ENCODE assay signal across 23 cellular contexts in the genomic region with DNA sequence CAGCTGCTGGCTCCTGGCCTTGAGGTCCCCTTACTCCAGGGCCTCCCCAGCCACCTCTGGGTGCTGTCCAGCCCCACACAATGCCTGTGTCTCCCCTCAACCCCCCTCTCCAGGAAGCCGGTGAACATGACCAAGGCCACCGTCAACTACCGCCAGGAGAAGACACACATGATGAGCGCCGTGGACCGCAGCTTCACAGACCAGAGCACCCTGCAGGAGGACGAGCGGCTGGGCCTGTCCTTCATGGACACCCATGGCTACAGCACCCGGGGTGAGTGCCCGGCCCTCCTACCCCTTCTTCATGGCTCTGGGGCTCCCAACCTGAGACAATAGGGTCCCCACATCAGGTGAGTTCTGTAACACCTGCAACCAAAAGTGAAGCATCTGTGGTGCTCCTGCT. TPM values are rescaled to one million over a fixed set of nuclear protein-coding genes. Genes with fewer than 3 reads are reported as not detected.
DNase-seq lines count a peak whose midpoint lies in the region; ATAC-seq, FAIRE-seq and TF ChIP-seq lines count a peak whose summit lies in the region.
"Had no signal": no experiment of that assay in that cellular context is flagged by ENCODE, and none has a peak within 500 bp of the region (broad histone marks: within the 10 kb centered on the region; RNA-seq: fewer than 3 reads in every experiment).

No MANE protein-coding gene starts in this region.

- no peak overlapping the region for H3K4me3 Mint-ChIP-seq in chondrocyte (ENCODE audit: unreplicated experiment)
- H3K4me3 Mint-ChIP-seq: CD14-positive monocyte; CD4-positive, alpha-beta memory T cell; CD4-positive, CD25-positive, alpha-beta regulatory T cell; CD8-positive, alpha-beta memory T cell had no signal

- TF ChIP-seq CTCF in chondrocyte (IDR thresholded peaks at IDR 0.05): no peak
- no peak for TF ChIP-seq CTCF in osteoblast (IDR thresholded peaks at IDR 0.05; ENCODE audit: extremely low read depth, low read depth, low read length)
- no peak for TF ChIP-seq CTCF in mucosa of descending colon (IDR thresholded peaks at IDR 0.05)
- TF ChIP-seq CTCF in D721Med (IDR thresholded peaks at IDR 0.05; ENCODE audit: insufficient read depth, missing control alignments): no peak

- ATAC-seq in mucosa of descending colon: no peak

- H3K4me2 ChIP-seq in osteoblast (ENCODE audit: insufficient read depth, low read length): no peak overlapping the region
- H3K4me2 ChIP-seq: BLaER1 had no signal

- H2AFZ ChIP-seq in osteoblast (ENCODE audit: low read length): no peak overlapping the region

- H3K4me1 Mint-ChIP-seq in chondrocyte (ENCODE audit: low read depth): no peaks in the 10 kb centered on the region
- H3K4me1 Mint-ChIP-seq: CD4-positive, alpha-beta memory T cell; CD4-positive, CD25-positive, alpha-beta regulatory T cell; CD8-positive, alpha-beta memory T cell had no signal

- peaks cover 11% of the 10 kb centered on the region for H3K36me3 Mint-ChIP-seq in chondrocyte (ENCODE audit: low read depth)
- H3K36me3 Mint-ChIP-seq: CD14-positive monocyte; CD4-positive, alpha-beta memory T cell; CD4-positive, CD25-positive, alpha-beta regulatory T cell; CD8-positive, alpha-beta memory T cell had no signal

- H3K4me3 ChIP-seq in osteoblast (ENCODE audit: insufficient read depth, low read length) (no peak overlapping the region), mucosa of descending colon (no peak overlapping the region)
- H3K4me3 ChIP-seq: BLaER1 had no signal

- H3K27ac ChIP-seq in osteoblast (ENCODE audit: low read depth, low read length): no peak overlapping the region
- H3K27ac ChIP-seq: BLaER1 had no signal

- no peaks in the 10 kb centered on the region for H3K4me1 ChIP-seq in osteoblast (ENCODE audit: insufficient read depth, low read length)
- H3K4me1 ChIP-seq in mucosa of descending colon (ENCODE audit: low read depth): no peaks in the 10 kb centered on the region
- H3K4me1 ChIP-seq: BE2C had no signal

- H3K27ac Mint-ChIP-seq in chondrocyte (ENCODE audit: unreplicated experiment): no peak overlapping the region
- H3K27ac Mint-ChIP-seq: CD14-positive monocyte; CD4-positive, alpha-beta memory T cell; CD4-positive, CD25-positive, alpha-beta regulatory T cell had no signal

- H3K9me3 ChIP-seq in osteoblast (ENCODE audit: low read depth, low read length): no peaks in the 10 kb centered on the region
- H3K9me3 ChIP-seq in mucosa of descending colon: no peaks in the 10 kb centered on the region
- H3K9me3 ChIP-seq: BE2C, BLaER1 had no signal

- H3K36me3 ChIP-seq in osteoblast (ENCODE audit: insufficient read depth, low read length): no peaks in the 10 kb centered on the region
- H3K36me3 ChIP-seq in mucosa of descending colon (ENCODE audit: low read depth): no peaks in the 10 kb centered on the region
- H3K36me3 ChIP-seq: BE2C, BLaER1 had no signal

- no peaks in the 10 kb centered on the region for H3K27me3 Mint-ChIP-seq in chondrocyte (ENCODE audit: low read depth)
- H3K27me3 Mint-ChIP-seq: CD4-positive, alpha-beta memory T cell had no signal

- H4K20me1 ChIP-seq in osteoblast (ENCODE audit: insufficient read depth, low read length): no peaks in the 10 kb centered on the region
- H4K20me1 ChIP-seq: BLaER1 had no signal

- DNase-seq in chondrocyte (ENCODE audit: low spot score) (peak; percentile 82), islet precursor cell (peak; percentile 45), osteoblast (ENCODE audit: insufficient read length, low spot score, missing footprints) (peak; percentile 50), mucosa of descending colon (no peak), HuH-7.5 (ENCODE audit: low spot score) (no peak), D721Med (ENCODE audit: insufficient read length, low spot score) (no peak)
- DNase-seq in stimulated activated CD4-positive, alpha-beta T cell treated with anti-CD3 and anti-CD28 coated beads, Interleukin-4, amount 100 ng/mL, for 1 hour: no peak
- DNase-seq: 8988T; ACHN; BE2C; C1 segment of cervical spinal cord; CD4-positive, alpha-beta memory T cell; CD4-positive, CD25-positive, alpha-beta regulatory T cell; CD8-positive, alpha-beta memory T cell; COR-L47; DMS79 treated with DMSO at 0.1 percent for 48 hours; GF-D8 had no signal

- no peak for FAIRE-seq in D721Med (lab: Jason Lieb, UNC)
- FAIRE-seq: A204.1, G401.6, GM12891, GM19239 had no signal

- intact Hi-C loops in mucosa of descending colon (cut with DNase I, micrococcal nuclease): no loop called here

- no peaks in the 10 kb centered on the region for H3K79me2 ChIP-seq in osteoblast (ENCODE audit: insufficient read depth, low read length)

- no peaks in the 10 kb centered on the region for H3K9me3 Mint-ChIP-seq in chondrocyte (ENCODE audit: low read depth)
- H3K9me3 Mint-ChIP-seq: CD8-positive, alpha-beta memory T cell had no signal

- no peaks in the 10 kb centered on the region for H3K27me3 ChIP-seq in osteoblast (ENCODE audit: insufficient read depth, low read length)
- H3K27me3 ChIP-seq: BE2C, BLaER1 had no signal

RNA-seq across cellular contexts. Expression of gene PTPRU, which starts 55.4 kb away (rescaled TPM):
- total RNA-seq in chondrocyte (12.6 to 20.7 TPM (median 14.8 TPM) in 3 replicates), osteoblast (9.4 and 16.2 TPM in 2 replicates), mucosa of descending colon (10 to 100 TPM in 1 of 3 donors, 1 to 10 TPM in 2; 1.8 to 14.3 (median 2.2) TPM)
- total RNA-seq: CD4-positive, CD25-positive, alpha-beta regulatory T cell had no signal

Comparison
In these comparisons a context has a peak if more than half of its experiments do, and no peak if none do; other contexts are left out.
1. DNase-seq: peak in chondrocyte (single experiment), islet precursor cell (single experiment) and osteoblast (single experiment); none in stimulated activated CD4-positive, alpha-beta T cell treated with anti-CD3 and anti-CD28 coated beads, Interleukin-4, amount 100 ng/mL, for 1 hour (single experiment), mucosa of descending colon (0 of 3), HuH-7.5 (single experiment) and D721Med (single experiment).